ENCODE assay signal across 29 cellular contexts in the genomic region with DNA sequence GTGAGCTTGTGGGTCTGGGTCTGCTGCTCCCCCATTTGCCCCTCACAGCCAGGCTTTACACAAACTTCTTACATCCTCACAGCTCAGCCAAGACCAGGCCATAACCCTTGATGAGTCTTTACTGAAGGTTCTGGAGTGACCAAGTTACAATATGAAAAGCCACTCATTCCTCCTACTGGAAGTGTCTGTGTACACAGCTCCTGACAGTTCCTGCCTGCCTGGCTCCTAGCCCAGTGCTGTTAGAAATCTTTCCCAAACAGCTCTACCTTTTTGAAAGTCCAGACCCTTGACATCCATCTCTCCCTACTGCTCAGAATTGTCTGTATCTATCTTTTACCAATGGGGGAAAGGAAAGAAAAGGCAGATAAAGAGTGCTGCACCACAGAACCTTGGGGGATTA.
"Had no signal": no experiment of that assay in that cellular context is flagged by ENCODE, and none has a peak within 500 bp of the region (broad histone marks: within the 10 kb centered on the region; RNA-seq: fewer than 3 reads in every experiment).

No MANE protein-coding gene starts in this region.

- DNase-seq: activated CD4-positive, alpha-beta memory T cell treated with anti-CD3 and anti-CD28 coated beads for 36 hours; activated CD4-positive, alpha-beta T cell treated with anti-CD3 and anti-CD28 coated beads for 36 hours; activated CD4-positive, alpha-beta T cell treated with anti-CD3 and anti-CD28 coated beads, Interleukin-2, amount 50 U/mL, for 1 hour; activated CD8-positive, alpha-beta memory T cell treated with anti-CD3 and anti-CD28 coated beads, Interleukin-2, amount 50 U/mL, for 4 hours; activated gamma-delta T cell treated with Interleukin-2 at 50 U/mL for 16 hours; activated naive CD4-positive, alpha-beta T cell treated with anti-CD3 and anti-CD28 coated beads for 36 hours; activated T-cell treated with anti-CD3 and anti-CD28 coated beads for 4 hours; activated T-cell treated with anti-CD3 and anti-CD28 coated beads, Interleukin-2, amount 50 U/mL, for 4 hours; adrenal gland; body of pancreas; caudate nucleus; cerebellar nuclear complex; cortex of kidney; NCI-H1436 treated with DMSO at 0.1 percent for 48 hours; NCI-H1694 treated with DMSO at 0.1 percent for 48 hours; NCI-H2029; NCI-H2107; NCI-H2171; NCI-H510A; NCI-H526; PC-9; Right ventricle myocardium superior; SJCRH30; T1000 had no signal

- H3K27ac ChIP-seq: adrenal gland, body of pancreas, PC-9, RWPE1, SJCRH30, SK-N-MC had no signal

- ATAC-seq: activated CD4-positive, alpha-beta T cell treated with anti-CD3 and anti-CD28 coated beads for 36 hours; activated CD4-positive, CD25-positive, alpha-beta regulatory T cell treated with anti-CD3 and anti-CD28 coated beads, Interleukin-2, amount 50 U/mL, for 24 hours; activated naive CD4-positive, alpha-beta T cell treated with anti-CD3 and anti-CD28 coated beads, Interleukin-2, amount 50 U/mL, for 72 hours; activated T-cell treated with anti-CD3 and anti-CD28 coated beads, Interleukin-2, amount 50 U/mL, for 4 hours; body of pancreas; WTC11 had no signal

- H3K4me1 ChIP-seq: adrenal gland, body of pancreas, SJCRH30 had no signal

- H3K36me3 ChIP-seq: adrenal gland, SJCRH30 had no signal

- H3K27me3 ChIP-seq: adrenal gland, body of pancreas had no signal

- H3K4me3 ChIP-seq: adrenal gland, body of pancreas, PC-9, SJCRH30, SK-N-MC had no signal

- H3K9me3 ChIP-seq: adrenal gland, body of pancreas, SJCRH30 had no signal
